ENCODE assay signal across 8 cellular contexts in the genomic region with DNA sequence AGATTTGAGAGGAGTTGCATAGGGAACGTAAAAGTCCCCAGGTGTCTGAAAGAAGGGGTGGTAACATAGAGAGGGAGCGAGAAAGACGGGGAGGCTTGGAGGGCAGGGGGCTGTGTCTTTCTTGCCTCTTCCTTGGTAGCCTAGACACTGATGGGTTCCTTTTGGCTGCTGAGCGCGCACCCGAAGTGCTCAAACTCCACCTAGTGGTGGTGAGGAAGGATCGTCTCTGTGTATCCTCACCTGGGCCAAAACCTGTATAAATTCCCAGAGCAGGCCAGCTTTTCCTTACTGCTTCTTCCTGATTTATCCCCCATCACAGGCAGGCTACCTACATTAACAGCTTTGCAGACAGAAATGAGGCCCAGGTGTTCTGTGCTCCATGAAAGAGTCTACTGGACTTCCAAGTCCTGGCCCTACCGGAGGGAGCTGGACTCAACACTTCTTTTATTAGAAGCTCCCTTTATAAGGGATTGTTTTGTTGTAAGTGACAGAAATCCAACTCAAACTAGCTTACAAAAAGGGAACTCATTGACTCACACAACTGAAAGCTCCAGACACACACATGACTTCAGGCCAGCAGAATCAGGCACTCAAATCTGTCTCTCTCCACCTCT. TPM values are rescaled to one million over a fixed set of nuclear protein-coding genes. Genes with fewer than 3 reads are reported as not detected.
DNase-seq lines count a peak whose midpoint lies in the region; ATAC-seq and TF ChIP-seq lines count a peak whose summit lies in the region.

No MANE protein-coding gene starts in this region.

- H3K4me1 ChIP-seq in GM23338 (ENCODE audit: insufficient read depth) = no peaks in the 10 kb centered on the region

- H3K79me2 ChIP-seq in GM23338 (replicated peaks; ENCODE audit: insufficient read depth) = no peaks in the 10 kb centered on the region

- H4K20me1 ChIP-seq in GM23338 (replicated peaks; ENCODE audit: insufficient read depth) = no peaks in the 10 kb centered on the region

- peaks cover 3% of the 10 kb centered on the region; the same call in 1 of the 3 replicates for H3K4me1 Mint-ChIP-seq in GM23338

- no peak overlapping the region for H3K27ac ChIP-seq in GM23338 (ENCODE audit: low read depth)

- peak; percentile 88 to 98 for TF ChIP-seq CTCF in GM23338 (conservative IDR thresholded peaks at IDR 0.05; ENCODE audit: low read depth in 2 of 2)

- ATAC-seq in GM23338 (peak; percentile 98), left colon (peak; percentile 93), GM21447 (IDR thresholded peaks at IDR 0.05; ENCODE audit: unreplicated experiment) (no peak)
- peak; percentile 85 to 94 for ATAC-seq in activated CD4-positive, CD25-positive, alpha-beta regulatory T cell treated with anti-CD3 and anti-CD28 coated beads, Interleukin-2, amount 50 U/mL, for 24 hours

- H3F3A ChIP-seq in GM23338 (replicated peaks; ENCODE audit: low read depth) = 0 out of 2 replicates have a peak, but pooled peaks cover 11% of the 10 kb centered on the region

- H3K9me2 ChIP-seq in GM23338 (ENCODE audit: insufficient read depth) = peaks cover 4% of the 10 kb centered on the region; the same call in 1 of the 2 replicates

- H3K4me2 ChIP-seq in GM23338 = no peak overlapping the region

- intact Hi-C loops in left colon (cut with DNase I, micrococcal nuclease) = loop anchor here in 1 of 2 donors (10.0 kb wide), 1 partner anchor 216 kb away; the partner anchor contains the start of gene ALOX12B

- H3K9me3 Mint-ChIP-seq in GM23338 = no peaks in the 10 kb centered on the region; the same call in 2 of the 3 replicates

- peak overlapping the region; percentile 7; the same call in 1 of the 3 replicates for H3K4me3 Mint-ChIP-seq in GM23338

- peaks cover 10% of the 10 kb centered on the region for H3K27me3 Mint-ChIP-seq in GM23338 (ENCODE audit: insufficient read depth, low read depth, poor library complexity)

- H3K27ac Mint-ChIP-seq in GM23338 = no peak overlapping the region

- H3K36me3 ChIP-seq in GM23338 (ENCODE audit: insufficient read depth) = no peaks in the 10 kb centered on the region

- H3K4me3 ChIP-seq in GM23338 = no peak overlapping the region

- H3K36me3 Mint-ChIP-seq in GM23338 (ENCODE audit: low read depth) = no peaks in the 10 kb centered on the region

- peak in 11 of 14 donors; percentile 8 to 65 (median 16) for DNase-seq in C1 segment of cervical spinal cord (lab: John Stamatoyannopoulos, UW)
- peak; percentile 90 for DNase-seq in GM23338 (ENCODE audit: low spot score)
- DNase-seq in NCI-H2196 (lab: John Stamatoyannopoulos, UW; ENCODE audit: unreplicated experiment) = peak; percentile 40
- DNase-seq in cerebellar cortex (ENCODE audit: low spot score) = peak; percentile 90
- peak; percentile 51 to 56 for DNase-seq in left colon
- peak; percentile 62 for DNase-seq in stimulated activated CD4-positive, alpha-beta T cell treated with anti-CD3 and anti-CD28 coated beads, Interleukin-4, amount 100 ng/mL, for 24 hours

- H2AFZ ChIP-seq in GM23338 = peak overlapping the region; percentile 19; the same call in 1 of the 2 replicates

- H3K27me3 ChIP-seq in GM23338 (ENCODE audit: insufficient read depth) = no peaks in the 10 kb centered on the region

TF ChIP-seq in GM23338, 12 proteins besides CTCF, POLR2A, EP300 and RAD21:
- no peak for TF ChIP-seq POLR2AphosphoS5 (IDR thresholded peaks at IDR 0.05; ENCODE audit: low read depth)
- no peak for TF ChIP-seq ZNF462 (CRISPR knock-in tag; IDR thresholded peaks at IDR 0.05)
- TF ChIP-seq EZH2 (IDR thresholded peaks at IDR 0.05; ENCODE audit: low read depth, unreplicated experiment) = no peak
- TF ChIP-seq, protein P1, sequence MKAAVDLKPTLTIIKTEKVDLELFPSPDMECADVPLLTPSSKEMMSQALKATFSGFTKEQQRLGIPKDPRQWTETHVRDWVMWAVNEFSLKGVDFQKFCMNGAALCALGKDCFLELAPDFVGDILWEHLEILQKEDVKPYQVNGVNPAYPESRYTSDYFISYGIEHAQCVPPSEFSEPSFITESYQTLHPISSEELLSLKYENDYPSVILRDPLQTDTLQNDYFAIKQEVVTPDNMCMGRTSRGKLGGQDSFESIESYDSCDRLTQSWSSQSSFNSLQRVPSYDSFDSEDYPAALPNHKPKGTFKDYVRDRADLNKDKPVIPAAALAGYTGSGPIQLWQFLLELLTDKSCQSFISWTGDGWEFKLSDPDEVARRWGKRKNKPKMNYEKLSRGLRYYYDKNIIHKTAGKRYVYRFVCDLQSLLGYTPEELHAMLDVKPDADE (IDR thresholded peaks at IDR 0.05) = no peak
- TF ChIP-seq NANOG (IDR thresholded peaks at IDR 0.05; ENCODE audit: borderline replicate concordance) = no peak
- no peak for TF ChIP-seq EZH2phosphoT487 (IDR thresholded peaks at IDR 0.05; ENCODE audit: unreplicated experiment)
- TF ChIP-seq STAT1 (IDR thresholded peaks at IDR 0.05; ENCODE audit: unreplicated experiment) = no peak

RNA-seq across cellular contexts. Expression of gene SLC25A35, which starts 5.5 kb away (rescaled TPM):
- 2.3 and 4.7 TPM in 2 replicates for total RNA-seq in GM23338 (2014; rRNA removed; shearing (Covaris generic))
- polyA plus RNA-seq in GM23338 (2016; fragmentation: Nextera tagmentation; extraction: Ambion mirVana) = 3.2 and 3.6 TPM in 2 replicates
- 10 to 100 TPM in 1 of 2 donors, 1 to 10 TPM in 1; 7.2 to 11.8 TPM for total RNA-seq in left colon

RNA-seq across cellular contexts. Expression of gene ARHGEF15, which starts 9.3 kb away (rescaled TPM):
- 0.43 and 0.52 TPM in 2 replicates for total RNA-seq in GM23338 (2014; rRNA removed; shearing (Covaris generic))
- 0.26 and 0.50 TPM in 2 replicates for polyA plus RNA-seq in GM23338 (2016; fragmentation: Nextera tagmentation; extraction: Ambion mirVana)
- 1 to 10 TPM; 1.7 to 2.6 TPM for total RNA-seq in left colon

RNA-seq across cellular contexts. Expression of gene RANGRF, which starts 12.3 kb away (rescaled TPM):
- 11.2 and 15.8 TPM in 2 replicates for total RNA-seq in GM23338 (2014; rRNA removed; shearing (Covaris generic))
- 52.4 and 53.7 TPM in 2 replicates for polyA plus RNA-seq in GM23338 (2016; fragmentation: Nextera tagmentation; extraction: Ambion mirVana)
- 10 to 100 TPM; 11.8 to 13.4 TPM for total RNA-seq in left colon

RNA-seq across cellular contexts. Expression of gene ODF4, which starts 38.9 kb away (rescaled TPM):
- total RNA-seq in GM23338 (2014; rRNA removed; shearing (Covaris generic)) = not detected in 2 replicates
- not detected in 2 replicates for polyA plus RNA-seq in GM23338 (2016; fragmentation: Nextera tagmentation; extraction: Ambion mirVana)
- total RNA-seq in left colon = not detected

RNA-seq across cellular contexts. Expression of gene PFAS, which starts 51.6 kb away (rescaled TPM):
- 140 and 168 TPM in 2 replicates for total RNA-seq in GM23338 (2014; rRNA removed; shearing (Covaris generic))
- polyA plus RNA-seq in GM23338 (2016; fragmentation: Nextera tagmentation; extraction: Ambion mirVana) = 96.1 and 106 TPM in 2 replicates
- total RNA-seq in left colon = 10 to 100 TPM; 17.0 to 23.9 TPM

Comparison
In these comparisons a context has a peak if more than half of its experiments do, and no peak if none do; other contexts are left out.
1. DNase-seq: peak in every context shown above with its lines; median percentile 90 in GM23338; 90 in cerebellar cortex; 62 in stimulated activated CD4-positive, alpha-beta T cell treated with anti-CD3 and anti-CD28 coated beads, Interleukin-4, amount 100 ng/mL, for 24 hours; 54 in left colon; 40 in NCI-H2196; 16 in C1 segment of cervical spinal cord.